In genomic region chr3:130539005-130539404, GRCh38 we compare ENCODE assay signal across 3 cellular contexts.
TF ChIP-seq lines count a peak whose summit lies in the region.

No MANE protein-coding gene starts in this region.

TF ChIP-seq in IMR-90, 13 proteins besides CTCF, POLR2A, EP300 and RAD21:
- peak; percentile 26; the same call in 1 of the 2 replicates for TF ChIP-seq SMC3 (IDR thresholded peaks at IDR 0.05; ENCODE audit: low read depth, low read length)
- peak; percentile 83 for TF ChIP-seq MAFK (IDR thresholded peaks at IDR 0.05; ENCODE audit: low read depth, low read length)
- no peak for TF ChIP-seq CHD1 (IDR thresholded peaks at IDR 0.05; ENCODE audit: low read depth, low read length)
- no peak for TF ChIP-seq MAZ (IDR thresholded peaks at IDR 0.05; ENCODE audit: borderline replicate concordance, low read depth, low read length)
- TF ChIP-seq RCOR1 (IDR thresholded peaks at IDR 0.05; ENCODE audit: insufficient replicate concordance, low read length), result no peak

TF ChIP-seq in SK-N-SH, 30 proteins besides CTCF, POLR2A, EP300 and RAD21:
- no peak for TF ChIP-seq GABPA (IDR thresholded peaks at IDR 0.05; ENCODE audit: low read depth)
- TF ChIP-seq SMC3 (IDR thresholded peaks at IDR 0.05; ENCODE audit: low read depth, low read length), result peak; percentile 74
TF ChIP-seq in SK-N-SH: peak in this region for 1.

TF ChIP-seq in H1, 55 proteins besides CTCF, POLR2A, EP300 and RAD21:
- no peak for TF ChIP-seq SUZ12 (IDR thresholded peaks at IDR 0.05; ENCODE audit: low read length)
- no peak for TF ChIP-seq CBX5 (IDR thresholded peaks at IDR 0.05; ENCODE audit: low read depth, low read length)
- TF ChIP-seq MAFK (IDR thresholded peaks at IDR 0.05; ENCODE audit: low read depth, low read length), result peak; percentile 92
